Comparison of ENCODE assay signal across 24 cellular contexts in genomic region chr1:192709544-192709943, GRCh38.
DNase-seq lines count a peak whose midpoint lies in the region; ATAC-seq and TF ChIP-seq lines count a peak whose summit lies in the region.
"Had no signal": no experiment of that assay in that cellular context is flagged by ENCODE, and none has a peak within 500 bp of the region (broad histone marks: within the 10 kb centered on the region; RNA-seq: fewer than 3 reads in every experiment).

No MANE protein-coding gene starts in this region.

- intact Hi-C loops in Calu3 (cut with micrococcal nuclease; ENCODE audit: unreplicated experiment) = loop anchor here (2.0 kb wide), 1 partner anchor 39 kb away; no protein-coding TSS in a partner anchor

- TF ChIP-seq POLR2A in GM18505 (IDR thresholded peaks at IDR 0.05; ENCODE audit: borderline replicate concordance, extremely low read depth, insufficient read depth, insufficient read length) = no peak

- H3K27me3 Mint-ChIP-seq in Calu3 (ENCODE audit: unreplicated experiment) = no peaks in the 10 kb centered on the region
- H3K27me3 Mint-ChIP-seq: activated B cell treated with CpG ODN at 0.5 μM for 24 hours; activated naive CD4-positive, alpha-beta T cell treated with anti-CD3 and anti-CD28 coated beads, Interleukin-2, amount 10 ng/mL, durations not matched to agents 7 days and 5 days; stimulated activated memory B cell treated with anti-CD40 and anti-IgM and Interleukin-4, amounts not matched to agents 10 μg/mL and 1 μg/mL and 100 μg/mL, for 72 hours had no signal

- CTCF ChIA-PET in Calu3 (lab: Charles Lee) = no interaction called here
- CTCF ChIA-PET in HEK293T (lab: Yijun Ruan, JAX) = no interaction called here

- DNase-seq in Calu3 = peak; percentile 56
- DNase-seq in HT1080 (ENCODE audit: low read depth) = peak; percentile 11
- DNase-seq in ecto neural progenitor cell (ENCODE audit: low spot score) = peak; percentile 51
- DNase-seq in myocyte (ENCODE audit: low read depth) = peak; percentile 23
- DNase-seq in AML-193 (lab: John Stamatoyannopoulos, UW) = no peak
- DNase-seq in HEK293T (ENCODE audit: extremely low spot score) = no peak
- DNase-seq in activated CD4-positive, alpha-beta T cell treated with anti-CD3 and anti-CD28 coated beads, Interleukin-2, amount 50 U/mL, for 48 hours = no peak
- DNase-seq: activated B cell treated with CpG ODN at 0.5 μM for 24 hours; activated CD8-positive, alpha-beta T cell treated with anti-CD3 and anti-CD28 coated beads, Interleukin-2, amount 10 ng/mL, durations not matched to agents 7 days and 5 days; activated naive CD4-positive, alpha-beta T cell treated with anti-CD3 and anti-CD28 coated beads, Interleukin-2, amount 10 ng/mL, durations not matched to agents 7 days and 5 days; activated T-cell treated with anti-CD3 and anti-CD28 coated beads, Interleukin-2, amount 50 U/mL, for 24 hours; C1 segment of cervical spinal cord; cerebellar nuclear complex; effector CD8-positive, alpha-beta T cell; GF-D8; Kasumi-1; NCI-H1930; NCI-H446 treated with DMSO at 0.1 percent for 48 hours; NK-92 treated with Interleukin-12 subunit alpha and Interleukin-12 subunit beta, amount 100 ng/mL, for 24 hours; sigmoid colon had no signal

- H3K4me1 Mint-ChIP-seq in Calu3 (ENCODE audit: low read depth, unreplicated experiment) = no peaks in the 10 kb centered on the region
- H3K4me1 Mint-ChIP-seq: activated B cell treated with CpG ODN at 0.5 μM for 24 hours; activated naive CD4-positive, alpha-beta T cell treated with anti-CD3 and anti-CD28 coated beads, Interleukin-2, amount 10 ng/mL, durations not matched to agents 7 days and 5 days; stimulated activated memory B cell treated with anti-CD40 and anti-IgM and Interleukin-4, amounts not matched to agents 10 μg/mL and 1 μg/mL and 100 μg/mL, for 72 hours had no signal

- no TSS peak for BruUV-seq in Calu3 (replicated peaks; lab: Mats Ljungman, UMichigan)

- no peak for TF ChIP-seq CTCF in Calu3 (IDR thresholded peaks at IDR 0.05; ENCODE audit: unreplicated experiment)

- no peak overlapping the region for H3K4me3 Mint-ChIP-seq in Calu3 (ENCODE audit: low read depth, unreplicated experiment)
- H3K4me3 Mint-ChIP-seq: activated B cell treated with CpG ODN at 0.5 μM for 24 hours; activated CD8-positive, alpha-beta T cell treated with anti-CD3 and anti-CD28 coated beads, Interleukin-2, amount 10 ng/mL, durations not matched to agents 7 days and 5 days; activated naive CD4-positive, alpha-beta T cell treated with anti-CD3 and anti-CD28 coated beads, Interleukin-2, amount 10 ng/mL, durations not matched to agents 7 days and 5 days; activated T-cell treated with anti-CD3 and anti-CD28 coated beads, Interleukin-2, amount 50 U/mL, for 24 hours; stimulated activated memory B cell treated with anti-CD40 and anti-IgM and Interleukin-4, amounts not matched to agents 10 μg/mL and 1 μg/mL and 100 μg/mL, for 72 hours; T-helper 2 cell treated with Interferon-gamma antibody and Interleukin-4, amounts not matched to agents 5 μg/mL and 100 μg/mL, for 36 hours had no signal

- POLR2A ChIA-PET in HEK293T (lab: Yijun Ruan, JAX) = no interaction called here

- no peak overlapping the region for H3K27ac Mint-ChIP-seq in Calu3 (ENCODE audit: unreplicated experiment)
- H3K27ac Mint-ChIP-seq: activated B cell treated with CpG ODN at 0.5 μM for 24 hours; activated CD8-positive, alpha-beta T cell treated with anti-CD3 and anti-CD28 coated beads, Interleukin-2, amount 10 ng/mL, durations not matched to agents 7 days and 5 days; activated naive CD4-positive, alpha-beta T cell treated with anti-CD3 and anti-CD28 coated beads, Interleukin-2, amount 10 ng/mL, durations not matched to agents 7 days and 5 days; activated T-cell treated with anti-CD3 and anti-CD28 coated beads, Interleukin-2, amount 50 U/mL, for 24 hours; stimulated activated memory B cell treated with anti-CD40 and anti-IgM and Interleukin-4, amounts not matched to agents 10 μg/mL and 1 μg/mL and 100 μg/mL, for 72 hours; T-helper 2 cell treated with Interferon-gamma antibody and Interleukin-4, amounts not matched to agents 5 μg/mL and 100 μg/mL, for 36 hours had no signal

- no peaks in the 10 kb centered on the region for H3K9me3 Mint-ChIP-seq in Calu3 (ENCODE audit: low read depth, unreplicated experiment)
- H3K9me3 Mint-ChIP-seq: activated B cell treated with CpG ODN at 0.5 μM for 24 hours; activated naive CD4-positive, alpha-beta T cell treated with anti-CD3 and anti-CD28 coated beads, Interleukin-2, amount 10 ng/mL, durations not matched to agents 7 days and 5 days; activated T-cell treated with anti-CD3 and anti-CD28 coated beads, Interleukin-2, amount 50 U/mL, for 24 hours; stimulated activated memory B cell treated with anti-CD40 and anti-IgM and Interleukin-4, amounts not matched to agents 10 μg/mL and 1 μg/mL and 100 μg/mL, for 72 hours; T-helper 2 cell treated with Interferon-gamma antibody and Interleukin-4, amounts not matched to agents 5 μg/mL and 100 μg/mL, for 36 hours had no signal

- ATAC-seq in GM18505 (IDR thresholded peaks at IDR 0.05; ENCODE audit: unreplicated experiment) = no peak
- ATAC-seq: activated CD8-positive, alpha-beta T cell treated with anti-CD3 and anti-CD28 coated beads, Interleukin-2, amount 10 ng/mL, durations not matched to agents 7 days and 5 days; esophagus mucosa; stimulated activated memory B cell treated with anti-CD40 and anti-IgM and Interleukin-4, amounts not matched to agents 10 μg/mL and 1 μg/mL and 100 μg/mL, for 72 hours had no signal

- H3K36me3 Mint-ChIP-seq in Calu3 (ENCODE audit: insufficient read depth, unreplicated experiment) = no peaks in the 10 kb centered on the region
- H3K36me3 Mint-ChIP-seq: activated naive CD4-positive, alpha-beta T cell treated with anti-CD3 and anti-CD28 coated beads, Interleukin-2, amount 10 ng/mL, durations not matched to agents 7 days and 5 days; stimulated activated memory B cell treated with anti-CD40 and anti-IgM and Interleukin-4, amounts not matched to agents 10 μg/mL and 1 μg/mL and 100 μg/mL, for 72 hours had no signal

TF ChIP-seq in HEK293T, 16 proteins besides CTCF, POLR2A, EP300 and RAD21:
- TF ChIP-seq BHLHE40 (IDR thresholded peaks at IDR 0.05; ENCODE audit: borderline replicate concordance) = no peak
- no peak for TF ChIP-seq TARDBP (IDR thresholded peaks at IDR 0.05)
- no peak for TF ChIP-seq SUZ12 (IDR thresholded peaks at IDR 0.05)
- no peak for TF ChIP-seq ARNT (IDR thresholded peaks at IDR 0.05)
- no peak for TF ChIP-seq FOXA1 (IDR thresholded peaks at IDR 0.05)
- no peak for TF ChIP-seq ELF4 (IDR thresholded peaks at IDR 0.05)
- TF ChIP-seq FOXK2 (IDR thresholded peaks at IDR 0.05) = no peak
- TF ChIP-seq SP1 (IDR thresholded peaks at IDR 0.05) = no peak
- TF ChIP-seq PKNOX1 (IDR thresholded peaks at IDR 0.05) = no peak
- no peak for TF ChIP-seq NFRKB (IDR thresholded peaks at IDR 0.05)
- no peak for TF ChIP-seq L3MBTL2 (conservative IDR thresholded peaks at IDR 0.05)
- TF ChIP-seq ZNF384 (IDR thresholded peaks at IDR 0.05) = no peak
- TF ChIP-seq HDGF (IDR thresholded peaks at IDR 0.05; ENCODE audit: borderline replicate concordance) = no peak
- no peak for TF ChIP-seq FOXM1 (IDR thresholded peaks at IDR 0.05; ENCODE audit: borderline replicate concordance)
- no peak for TF ChIP-seq LEF1 (IDR thresholded peaks at IDR 0.05; ENCODE audit: borderline replicate concordance)
- TF ChIP-seq CTBP1 (IDR thresholded peaks at IDR 0.05; ENCODE audit: borderline replicate concordance) = no peak

Comparison
In these comparisons a context has a peak if more than half of its experiments do, and no peak if none do; other contexts are left out.
1. DNase-seq: peak in Calu3 (single experiment), HT1080 (single experiment), ecto neural progenitor cell (single experiment) and myocyte (single experiment); none in AML-193 (0 of 2), HEK293T (single experiment) and activated CD4-positive, alpha-beta T cell treated with anti-CD3 and anti-CD28 coated beads, Interleukin-2, amount 50 U/mL, for 48 hours (0 of 2).